1 cellular context compared by ENCODE assay signal in genomic region chr11:10933455-10934292, GRCh38.
TF ChIP-seq lines count a peak whose summit lies in the region.

No MANE protein-coding gene starts in this region.

TF ChIP-seq in HEK293, 187 proteins besides CTCF, POLR2A, EP300 and RAD21 (continued from another document and continues in another):
- TF ChIP-seq ZNF639 (tag by site-specific recombination; IDR thresholded peaks at IDR 0.05) (peak; percentile 34; the same call in 1 of the 2 replicates), ZNF580 (tag by site-specific recombination; IDR thresholded peaks at IDR 0.05) (peak; percentile 68), ZNF654 (tag by site-specific recombination; IDR thresholded peaks at IDR 0.05; ENCODE audit: low read depth) (peak; percentile 84), KLF16 (tag by site-specific recombination; IDR thresholded peaks at IDR 0.05) (peak; percentile 52), ZNF366 (tag by site-specific recombination; conservative IDR thresholded peaks at IDR 0.05) (peak; percentile 62), ZBTB26 (tag by site-specific recombination; optimal IDR thresholded peaks at IDR 0.05) (peak; percentile 28), YY2 (tag by site-specific recombination; IDR thresholded peaks at IDR 0.05) (no peak), ZNF660 (tag by site-specific recombination; IDR thresholded peaks at IDR 0.05) (peak; percentile 69; the same call in 1 of the 2 replicates), TRIM28 (IDR thresholded peaks at IDR 0.05; ENCODE audit: borderline replicate concordance, low read length) (peak; percentile 92), PRDM10 (tag by site-specific recombination; IDR thresholded peaks at IDR 0.05) (peak; percentile 77), REST (tag by site-specific recombination; IDR thresholded peaks at IDR 0.05) (0 out of 2 replicates have a peak, but pooled peaks have one; percentile 62), ZNF548 (tag by site-specific recombination; IDR thresholded peaks at IDR 0.05) (peak; percentile 95), ZNF544 (tag by site-specific recombination; IDR thresholded peaks at IDR 0.05) (no peak), MZF1 (tag by site-specific recombination; IDR thresholded peaks at IDR 0.05; ENCODE audit: borderline replicate concordance) (peak; percentile 46; the same call in 1 of the 2 replicates), ZNF629 (tag by site-specific recombination; IDR thresholded peaks at IDR 0.05) (peak; percentile 45), ZNF114 (tag by site-specific recombination; IDR thresholded peaks at IDR 0.05) (no peak), ZNF416 (tag by site-specific recombination; IDR thresholded peaks at IDR 0.05) (no peak), ZBTB20 (tag by site-specific recombination; IDR thresholded peaks at IDR 0.05) (peak; percentile 93), ZNF24 (tag by site-specific recombination; IDR thresholded peaks at IDR 0.05) (peak; percentile 69; the same call in 1 of the 2 replicates), ZNF112 (tag by site-specific recombination; IDR thresholded peaks at IDR 0.05) (no peak), ZNF623 (tag by site-specific recombination; IDR thresholded peaks at IDR 0.05) (peak; percentile 15; the same call in 1 of the 2 replicates), ZNF311 (tag by site-specific recombination; IDR thresholded peaks at IDR 0.05; ENCODE audit: borderline replicate concordance) (no peak), ZNF76 (tag by site-specific recombination; IDR thresholded peaks at IDR 0.05; ENCODE audit: borderline replicate concordance, low read depth) (peak; percentile 50; the same call in 1 of the 2 replicates), ZNF600 (tag by site-specific recombination; IDR thresholded peaks at IDR 0.05) (peak; percentile 94), KLF17 (tag by site-specific recombination; IDR thresholded peaks at IDR 0.05) (0 out of 2 replicates have a peak, but pooled peaks have one; percentile 54), ZNF302 (tag by site-specific recombination; IDR thresholded peaks at IDR 0.05; ENCODE audit: low read depth) (no peak), SCRT1 (tag by site-specific recombination; IDR thresholded peaks at IDR 0.05; ENCODE audit: borderline replicate concordance) (no peak), IKZF3 (tag by site-specific recombination; IDR thresholded peaks at IDR 0.05) (no peak), ZNF266 (tag by site-specific recombination; IDR thresholded peaks at IDR 0.05; ENCODE audit: low read depth) (no peak), ZNF324 (tag by site-specific recombination; IDR thresholded peaks at IDR 0.05) (0 out of 2 replicates have a peak, but pooled peaks have one; percentile 67), ZEB2 (tag by site-specific recombination; IDR thresholded peaks at IDR 0.05) (peak; percentile 65; the same call in 1 of the 2 replicates), SP2 (tag by site-specific recombination; IDR thresholded peaks at IDR 0.05) (peak; percentile 56), ZFHX2 (tag by site-specific recombination; conservative IDR thresholded peaks at IDR 0.05) (peak; percentile 71), ZSCAN18 (tag by site-specific recombination; IDR thresholded peaks at IDR 0.05) (0 out of 2 replicates have a peak, but pooled peaks have one; percentile 59), ZXDB (tag by site-specific recombination; IDR thresholded peaks at IDR 0.05) (peak; percentile 74), GLIS2 (tag by site-specific recombination; IDR thresholded peaks at IDR 0.05) (no peak), ZNF791 (tag by site-specific recombination; IDR thresholded peaks at IDR 0.05) (no peak), ZNF341 (tag by site-specific recombination; IDR thresholded peaks at IDR 0.05; ENCODE audit: low read depth) (peak; percentile 88), TSHZ1 (tag by site-specific recombination; IDR thresholded peaks at IDR 0.05; ENCODE audit: borderline replicate concordance) (no peak), ZNF157 (tag by site-specific recombination; IDR thresholded peaks at IDR 0.05) (no peak), PATZ1 (tag by site-specific recombination; IDR thresholded peaks at IDR 0.05) (peak; percentile 39; the same call in 1 of the 2 replicates), ZFP37 (tag by site-specific recombination; IDR thresholded peaks at IDR 0.05) (0 out of 2 replicates have a peak, but pooled peaks have one; percentile 79), ZNF48 (tag by site-specific recombination; IDR thresholded peaks at IDR 0.05) (no peak)
